ENCODE assay signal across 18 cellular contexts in genomic region chr3:115077501-115078250, GRCh38.
DNase-seq lines count a peak whose midpoint lies in the region; ATAC-seq, FAIRE-seq and TF ChIP-seq lines count a peak whose summit lies in the region.
"Had no signal": no experiment of that assay in that cellular context is flagged by ENCODE, and none has a peak within 500 bp of the region (broad histone marks: within the 10 kb centered on the region; RNA-seq: fewer than 3 reads in every experiment).

No MANE protein-coding gene starts in this region.

- peaks cover 6% of the 10 kb centered on the region in 2 donors for H3K4me1 Mint-ChIP-seq in immature natural killer cell
- H3K4me1 Mint-ChIP-seq: GM23338 had no signal

- H3K9me3 ChIP-seq in kidney (ENCODE audit: control insufficient read depth in 1 of 2, low read length in 2 of 2) (no peaks in the 10 kb centered on the region), pancreas (no peaks in the 10 kb centered on the region), aorta (ENCODE audit: control insufficient read depth, low read length) (no peaks in the 10 kb centered on the region)
- H3K9me3 ChIP-seq: BE2C, SJCRH30 had no signal

- no peaks in the 10 kb centered on the region for H3K9me3 Mint-ChIP-seq in immature natural killer cell
- H3K9me3 Mint-ChIP-seq: CD4-positive, alpha-beta T cell; GM23338; IgD-negative memory B cell had no signal

- DNase-seq in OCI-M1 (lab: John Stamatoyannopoulos, UW): peak; percentile 40
- DNase-seq in kidney: no peak
- DNase-seq in pancreas: no peak
- no peak for DNase-seq in NCI-H82 treated with DMSO at 0.1 percent for 48 hours (lab: John Stamatoyannopoulos, UW; ENCODE audit: unreplicated experiment)
- no peak for DNase-seq in GM13977 (ENCODE audit: low spot score)
- DNase-seq in immature natural killer cell: no peak
- DNase-seq in aorta: no peak
- DNase-seq: 8988T; BE2C; CD4-positive, alpha-beta T cell; DMS53; NCI-H187; NCI-H446; PC-3; SJCRH30 had no signal

- H3K4me3 Mint-ChIP-seq in immature natural killer cell: no peak overlapping the region
- H3K4me3 Mint-ChIP-seq: CD4-positive, alpha-beta T cell; GM23338; IgD-negative memory B cell had no signal

- WGBS in pancreas, 2 donors: 65 to 72% methylated on average over 3 of the region's 3 CpGs
- 43 to 52% methylated on average over 3 of the region's 3 CpGs for WGBS in aorta, 2 donors

- H3K36me3 ChIP-seq in kidney (ENCODE audit: control insufficient read depth in 1 of 2, insufficient read depth in 2 of 2, low read length in 2 of 2) (no peaks in the 10 kb centered on the region), pancreas (no peaks in the 10 kb centered on the region), aorta (ENCODE audit: control insufficient read depth in 1 of 2, insufficient read depth in 2 of 2, low read length in 1 of 2) (no peaks in the 10 kb centered on the region)
- H3K36me3 ChIP-seq: BE2C, SJCRH30 had no signal

- H3K4me1 ChIP-seq in kidney (ENCODE audit: control insufficient read depth in 1 of 2, insufficient read depth in 1 of 2, low read depth in 1 of 2, low read length in 2 of 2) (peaks cover 2 to 6% of the 10 kb centered on the region in 2 donors), pancreas (peaks cover 7 to 13% (median 7%) of the 10 kb centered on the region in 3 donors), aorta (ENCODE audit: control insufficient read depth in 1 of 2, insufficient read depth in 2 of 2, low read length in 2 of 2) (peaks cover 0 to 2% of the 10 kb centered on the region in 2 donors)
- H3K4me1 ChIP-seq: SJCRH30 had no signal

- peak; percentile 27 for FAIRE-seq in kidney (lab: Jason Lieb, UNC)
- FAIRE-seq in pancreas (lab: Jason Lieb, UNC): no peak

- ATAC-seq in GM18870 (IDR thresholded peaks at IDR 0.05; ENCODE audit: unreplicated experiment) (peak; percentile 55), pancreas (peak in 3 of 4 donors; percentile 45 to 62 (median 52)), aorta (ENCODE audit: low FRiP score) (no peak)
- ATAC-seq: GM23338, PC-3 had no signal

- peaks cover 0 to 18% (median 13%) of the 10 kb centered on the region in 3 donors for H3K36me3 Mint-ChIP-seq in immature natural killer cell

- no peaks in the 10 kb centered on the region for H3K27me3 Mint-ChIP-seq in immature natural killer cell (ENCODE audit: low read depth in 3 of 3)
- H3K27me3 Mint-ChIP-seq: CD4-positive, alpha-beta T cell; IgD-negative memory B cell had no signal

- H3K27ac ChIP-seq in kidney (ENCODE audit: low read depth in 2 of 2, low read length in 2 of 2) (no peak overlapping the region), pancreas (no peak overlapping the region), aorta (ENCODE audit: low read depth in 1 of 2, low read length in 2 of 2) (no peak overlapping the region)
- H3K27ac ChIP-seq: SJCRH30 had no signal

- TF ChIP-seq CTCF in kidney (IDR thresholded peaks at IDR 0.05; ENCODE audit: borderline replicate concordance, extremely low read depth, insufficient read depth) (no peak), pancreas (IDR thresholded peaks at IDR 0.05) (no peak), GM13977 (IDR thresholded peaks at IDR 0.05; ENCODE audit: extremely low read depth, insufficient read depth, missing control alignments) (no peak)

- in situ Hi-C loops in GM13977 (cut with MboI; ENCODE audit: low pct_unique_long_range_greater_than_20kb, low sequenced_read_pairs, unreplicated experiment): loop anchor here (25.0 kb wide), 1 partner anchor 610 kb away; no protein-coding TSS in a partner anchor

- H3K4me3 ChIP-seq in kidney (ENCODE audit: low read length in 2 of 2) (no peak overlapping the region), pancreas (no peak overlapping the region), aorta (ENCODE audit: low read length in 2 of 2) (no peak overlapping the region)
- H3K4me3 ChIP-seq: GM23338, SJCRH30 had no signal

- intact Hi-C loops in kidney (cut with DNase I) (no loop called here), pancreas (cut with DNase I) (no loop called here), aorta (cut with DNase I) (no loop called here)

- no peak overlapping the region for H3K9ac ChIP-seq in kidney (ENCODE audit: low read length in 2 of 2)

- H3K27ac Mint-ChIP-seq in immature natural killer cell: no peak overlapping the region
- H3K27ac Mint-ChIP-seq: CD4-positive, alpha-beta T cell; GM23338; IgD-negative memory B cell had no signal

- H3K27me3 ChIP-seq in pancreas (no peaks in the 10 kb centered on the region), aorta (ENCODE audit: control insufficient read depth in 1 of 2, insufficient read depth in 2 of 2, low read length in 1 of 2) (no peaks in the 10 kb centered on the region)
- H3K27me3 ChIP-seq: BE2C, SJCRH30 had no signal
